28 cellular contexts compared by ENCODE assay signal in genomic region chr14:80644826-80645225, GRCh38.
"Had no signal": no experiment of that assay in that cellular context is flagged by ENCODE, and none has a peak within 500 bp of the region (broad histone marks: within the 10 kb centered on the region; RNA-seq: fewer than 3 reads in every experiment).

No MANE protein-coding gene starts in this region.

- H3K9me3 ChIP-seq: ovary, psoas muscle, suprapubic skin, testis, transverse colon, upper lobe of right lung, uterus had no signal

- DNase-seq: natural killer cell; occipital lobe; ovary; posterior cingulate gyrus; psoas muscle; right cardiac atrium; spleen; stimulated activated CD4-positive, alpha-beta T cell treated with anti-CD3 and anti-CD28 coated beads, Interleukin-12 subunit alpha, Interleukin-12 subunit beta, amount 100 ng/mL, for 4 hours; stimulated activated CD4-positive, alpha-beta T cell treated with anti-CD3 and anti-CD28 coated beads, Interleukin-1b, Interleukin-23, amount 100 ng/mL, for 48 hours; stimulated activated CD4-positive, alpha-beta T cell treated with anti-CD3 and anti-CD28 coated beads, Interleukin-4, amount 100 ng/mL, for 1 hour; stimulated activated CD4-positive, alpha-beta T cell treated with anti-CD3 and anti-CD28 coated beads, Interleukin-4, amount 100 ng/mL, for 4 hours; stimulated activated CD8-positive, alpha-beta memory T cell treated with anti-CD3 and anti-CD28 coated beads, Interleukin-4, amount 100 ng/mL, for 48 hours; stimulated activated naive CD4-positive, alpha-beta T cell; stimulated activated naive CD8-positive, alpha-beta T cell treated with anti-CD3 and anti-CD28 coated beads, Interleukin-15, amount 100 ng/mL, for 72 hours; stimulated activated naive CD8-positive, alpha-beta T cell treated with anti-CD3 and anti-CD28 coated beads, Interleukin-15, Interleukin-2, amounts not matched to agents 100 U/mL and 50 U/mL, for 24 hours; substantia nigra; testis; tibial artery; transverse colon; upper lobe of right lung; uterus had no signal

- H3K27me3 ChIP-seq: neural progenitor cell, ovary, spleen, suprapubic skin, testis, tibial artery, transverse colon, upper lobe of right lung, uterus had no signal

- H3K36me3 ChIP-seq: neural progenitor cell, ovary, spleen, suprapubic skin, tibial artery, transverse colon, upper lobe of right lung, uterus had no signal

- ATAC-seq: natural killer cell; psoas muscle; right cardiac atrium; sciatic nerve; stimulated activated memory B cell treated with anti-CD40 and anti-IgM and Interleukin-4, amounts not matched to agents 10 μg/mL and 1 μg/mL and 100 μg/mL, for 72 hours; stimulated activated naive CD8-positive, alpha-beta T cell treated with anti-CD3 and anti-CD28 coated beads, Interleukin-15, amount 100 ng/mL, for 72 hours; stimulated activated naive CD8-positive, alpha-beta T cell treated with anti-CD3 and anti-CD28 coated beads, Interleukin-15, Interleukin-2, amounts not matched to agents 100 U/mL and 50 U/mL, for 24 hours; upper lobe of right lung had no signal

- H3K27ac ChIP-seq: neural progenitor cell, ovary, parathyroid adenoma, psoas muscle, skin epidermis, spleen, suprapubic skin, testis, tibial artery, transverse colon, upper lobe of right lung, uterus had no signal

- H3K4me3 ChIP-seq: neural progenitor cell, ovary, psoas muscle, skin epidermis, smooth muscle cell, spleen, suprapubic skin, testis, tibial artery, transverse colon, upper lobe of right lung, uterus had no signal

- H3K4me1 ChIP-seq: neural progenitor cell, parathyroid adenoma, psoas muscle, spleen, suprapubic skin, testis, tibial artery, transverse colon, upper lobe of right lung, uterus had no signal
